In the genomic region with DNA sequence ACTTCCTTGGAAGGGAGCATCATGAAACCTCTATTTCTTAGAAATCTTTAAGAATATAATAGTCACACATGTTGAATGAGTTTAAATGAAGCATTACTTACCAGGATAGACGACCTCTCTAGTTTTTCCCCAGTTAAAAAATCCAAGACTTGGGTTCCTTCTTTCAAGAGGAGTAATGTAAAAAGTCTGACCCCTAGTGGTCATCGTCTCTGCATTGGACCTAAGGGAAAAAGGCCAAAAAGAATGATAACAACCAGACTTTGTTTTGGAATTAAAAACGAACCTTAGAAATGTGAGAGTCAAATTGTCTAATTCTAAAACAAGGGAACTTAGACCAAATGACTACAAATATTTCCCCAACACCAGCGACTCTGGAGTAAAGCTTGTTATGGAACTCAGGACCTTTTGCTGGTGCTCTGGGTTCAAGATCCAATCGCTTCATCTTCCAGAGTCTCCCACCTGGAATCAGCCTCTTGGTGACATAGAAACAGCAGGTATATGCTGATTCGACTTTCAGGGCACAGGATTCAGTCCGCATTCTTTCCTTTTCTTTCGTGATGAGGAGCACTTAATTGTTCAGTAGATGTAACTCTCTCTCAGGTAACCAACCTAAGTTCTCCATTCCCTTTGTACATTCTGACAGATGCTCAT, we compare ENCODE assay signal across 1 cellular context.
TF ChIP-seq lines count a peak whose summit lies in the region.

No MANE protein-coding gene starts in this region.

TF ChIP-seq in GM23338, 12 proteins besides CTCF, POLR2A, EP300 and RAD21 (continued from another document):
- TF ChIP-seq, protein P1, sequence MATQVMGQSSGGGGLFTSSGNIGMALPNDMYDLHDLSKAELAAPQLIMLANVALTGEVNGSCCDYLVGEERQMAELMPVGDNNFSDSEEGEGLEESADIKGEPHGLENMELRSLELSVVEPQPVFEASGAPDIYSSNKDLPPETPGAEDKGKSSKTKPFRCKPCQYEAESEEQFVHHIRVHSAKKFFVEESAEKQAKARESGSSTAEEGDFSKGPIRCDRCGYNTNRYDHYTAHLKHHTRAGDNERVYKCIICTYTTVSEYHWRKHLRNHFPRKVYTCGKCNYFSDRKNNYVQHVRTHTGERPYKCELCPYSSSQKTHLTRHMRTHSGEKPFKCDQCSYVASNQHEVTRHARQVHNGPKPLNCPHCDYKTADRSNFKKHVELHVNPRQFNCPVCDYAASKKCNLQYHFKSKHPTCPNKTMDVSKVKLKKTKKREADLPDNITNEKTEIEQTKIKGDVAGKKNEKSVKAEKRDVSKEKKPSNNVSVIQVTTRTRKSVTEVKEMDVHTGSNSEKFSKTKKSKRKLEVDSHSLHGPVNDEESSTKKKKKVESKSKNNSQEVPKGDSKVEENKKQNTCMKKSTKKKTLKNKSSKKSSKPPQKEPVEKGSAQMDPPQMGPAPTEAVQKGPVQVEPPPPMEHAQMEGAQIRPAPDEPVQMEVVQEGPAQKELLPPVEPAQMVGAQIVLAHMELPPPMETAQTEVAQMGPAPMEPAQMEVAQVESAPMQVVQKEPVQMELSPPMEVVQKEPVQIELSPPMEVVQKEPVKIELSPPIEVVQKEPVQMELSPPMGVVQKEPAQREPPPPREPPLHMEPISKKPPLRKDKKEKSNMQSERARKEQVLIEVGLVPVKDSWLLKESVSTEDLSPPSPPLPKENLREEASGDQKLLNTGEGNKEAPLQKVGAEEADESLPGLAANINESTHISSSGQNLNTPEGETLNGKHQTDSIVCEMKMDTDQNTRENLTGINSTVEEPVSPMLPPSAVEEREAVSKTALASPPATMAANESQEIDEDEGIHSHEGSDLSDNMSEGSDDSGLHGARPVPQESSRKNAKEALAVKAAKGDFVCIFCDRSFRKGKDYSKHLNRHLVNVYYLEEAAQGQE (IDR thresholded peaks at IDR 0.05; ENCODE audit: unreplicated experiment): no peak
- TF ChIP-seq NANOG (IDR thresholded peaks at IDR 0.05; ENCODE audit: borderline replicate concordance): no peak
- no peak for TF ChIP-seq JUNB (IDR thresholded peaks at IDR 0.05; ENCODE audit: unreplicated experiment)
- TF ChIP-seq EZH2phosphoT487 (IDR thresholded peaks at IDR 0.05; ENCODE audit: unreplicated experiment): no peak
- TF ChIP-seq POLR2AphosphoS5 (IDR thresholded peaks at IDR 0.05; ENCODE audit: low read depth): no peak
- no peak for TF ChIP-seq EZH2 (IDR thresholded peaks at IDR 0.05; ENCODE audit: low read depth, unreplicated experiment)
